10 cellular contexts compared by ENCODE assay signal in genomic region chr19:37979547-37980082, GRCh38.
DNase-seq lines count a peak whose midpoint lies in the region; ATAC-seq, FAIRE-seq and TF ChIP-seq lines count a peak whose summit lies in the region.
"Had no signal": no experiment of that assay in that cellular context is flagged by ENCODE, and none has a peak within 500 bp of the region (broad histone marks: within the 10 kb centered on the region; RNA-seq: fewer than 3 reads in every experiment).

No MANE protein-coding gene starts in this region.

- no peak overlapping the region for H3K27ac ChIP-seq in endodermal cell (ENCODE audit: low read depth, low read length)
- H3K27ac ChIP-seq in gastroesophageal sphincter, result no peak overlapping the region

- peaks cover 35% of the 10 kb centered on the region for H3K4me1 Mint-ChIP-seq in neural crest cell
- no peaks in the 10 kb centered on the region for H3K4me1 Mint-ChIP-seq in endodermal cell

- H3K4me1 ChIP-seq in endodermal cell (ENCODE audit: control insufficient read depth, insufficient read depth, low read length) (no peaks in the 10 kb centered on the region), gastroesophageal sphincter (peaks cover 0 to 12% (median 0%) of the 10 kb centered on the region in 3 donors)

- H3K36me3 Mint-ChIP-seq in neural crest cell (ENCODE audit: low read depth) (peaks cover 2% of the 10 kb centered on the region), endodermal cell (ENCODE audit: low read depth) (peaks cover 10% of the 10 kb centered on the region)

- WGBS in endodermal cell (ENCODE audit: insufficient coverage in 1 of 2, insufficient read length in 1 of 2), 2 experiments, result 86 to 93% methylated on average over 3 to 11 of the region's 13 CpGs
- WGBS in gastroesophageal sphincter (ENCODE audit: low coverage in 1 of 2), 2 donors, result 83 to 85% methylated on average over 4 to 6 of the region's 13 CpGs

- H3K27me3 ChIP-seq in endodermal cell (ENCODE audit: control insufficient read depth, insufficient read depth, low read length, poor library complexity, severe bottlenecking), result no peaks in the 10 kb centered on the region
- H3K27me3 ChIP-seq in gastroesophageal sphincter, result no peaks in the 10 kb centered on the region

- no peak for TF ChIP-seq EP300 in gastroesophageal sphincter (IDR thresholded peaks at IDR 0.05)

- no peaks in the 10 kb centered on the region for H3K9me3 ChIP-seq in endodermal cell (ENCODE audit: control insufficient read depth, low read length)
- no peaks in the 10 kb centered on the region for H3K9me3 ChIP-seq in gastroesophageal sphincter
- H3K9me3 ChIP-seq: HAP-1 had no signal

- no peaks in the 10 kb centered on the region for H3K27me3 Mint-ChIP-seq in neural crest cell (ENCODE audit: low read depth)
- no peaks in the 10 kb centered on the region for H3K27me3 Mint-ChIP-seq in endodermal cell (ENCODE audit: insufficient read depth)

- DNase-seq in GM18507 (ENCODE audit: extremely low spot score, insufficient read length, low read depth) (no peak), SHP77 (lab: John Stamatoyannopoulos, UW) (peak; percentile 27 to 69), neural crest cell (ENCODE audit: low read depth, low spot score) (no peak), endodermal cell (no peak), MV-4-11 (lab: John Stamatoyannopoulos, UW) (no peak), NCI-H2081 treated with DMSO at 0.1 percent for 48 hours (lab: John Stamatoyannopoulos, UW) (no peak)

- H3K9ac ChIP-seq in endodermal cell (ENCODE audit: extremely low read depth, low read length, poor library complexity, severe bottlenecking), result no peak overlapping the region

- H3K4me3 ChIP-seq in endodermal cell (ENCODE audit: low read length), result no peak overlapping the region
- H3K4me3 ChIP-seq in gastroesophageal sphincter, result no peak overlapping the region
- H3K4me3 ChIP-seq: HAP-1 had no signal

- H3K27ac Mint-ChIP-seq in neural crest cell (ENCODE audit: unreplicated experiment) (peak overlapping the region; percentile 87), endodermal cell (no peak overlapping the region)

- no peak for TF ChIP-seq POLR2A in gastroesophageal sphincter (IDR thresholded peaks at IDR 0.05)

- H3K9me3 Mint-ChIP-seq in neural crest cell (no peaks in the 10 kb centered on the region), endodermal cell (no peaks in the 10 kb centered on the region)

- no peak overlapping the region for H3K4me3 Mint-ChIP-seq in neural crest cell
- no peak overlapping the region for H3K4me3 Mint-ChIP-seq in endodermal cell

- peak; percentile 79 for FAIRE-seq in GM18507 (lab: Jason Lieb, UNC)
- FAIRE-seq: endothelial cell of umbilical vein had no signal

- TF ChIP-seq CTCF in neural crest cell (conservative IDR thresholded peaks at IDR 0.05), result no peak
- TF ChIP-seq CTCF in endodermal cell (conservative IDR thresholded peaks at IDR 0.05), result no peak
- no peak for TF ChIP-seq CTCF in gastroesophageal sphincter (IDR thresholded peaks at IDR 0.05)

- ATAC-seq in HG02885 (IDR thresholded peaks at IDR 0.05; ENCODE audit: poor library complexity, unreplicated experiment) (peak; percentile 53), gastroesophageal sphincter (no peak)

- no peaks in the 10 kb centered on the region for H3K36me3 ChIP-seq in endodermal cell (ENCODE audit: control insufficient read depth, insufficient read depth, low read length)
- H3K36me3 ChIP-seq in gastroesophageal sphincter, result no peaks in the 10 kb centered on the region
- H3K36me3 ChIP-seq: HAP-1 had no signal

Comparison
In these comparisons a context has a peak if more than half of its experiments do, and no peak if none do; other contexts are left out.
1. DNase-seq: peak in SHP77 (2 of 2); none in GM18507 (single experiment), neural crest cell (single experiment), endodermal cell (single experiment), MV-4-11 (single experiment) and NCI-H2081 treated with DMSO at 0.1 percent for 48 hours (single experiment).